Comparison of ENCODE assay signal across 31 cellular contexts in genomic region chr10:131681122-131681521, GRCh38.
"Had no signal": no experiment of that assay in that cellular context is flagged by ENCODE, and none has a peak within 500 bp of the region (broad histone marks: within the 10 kb centered on the region; RNA-seq: fewer than 3 reads in every experiment).

No MANE protein-coding gene starts in this region.

- H3K27me3 ChIP-seq: ascending aorta, body of pancreas had no signal

- H3K9me3 ChIP-seq: ascending aorta, body of pancreas had no signal

- H3K4me1 ChIP-seq: ascending aorta, body of pancreas had no signal

- H3K4me3 ChIP-seq: ascending aorta, body of pancreas, SK-N-MC had no signal

- H3K36me3 Mint-ChIP-seq: T-cell had no signal

- DNase-seq: activated CD4-positive, alpha-beta T cell treated with anti-CD3 and anti-CD28 coated beads for 48 hours; activated CD4-positive, alpha-beta T cell treated with anti-CD3 and anti-CD28 coated beads, Interleukin-2, amount 50 U/mL, for 4 hours; activated CD8-positive, alpha-beta memory T cell treated with anti-CD3 and anti-CD28 coated beads, Interleukin-2, amount 50 U/mL, for 48 hours; activated CD8-positive, alpha-beta T cell treated with anti-CD3 and anti-CD28 coated beads, Interleukin-2, amount 10 ng/mL, durations not matched to agents 7 days and 5 days; activated naive CD4-positive, alpha-beta T cell treated with anti-CD3 and anti-CD28 coated beads, Interleukin-2, amount 50 U/mL, for 16 hours; activated T-cell treated with anti-CD3 and anti-CD28 coated beads, Interleukin-2, amount 50 U/mL, for 1 hour; amniotic stem cell; body of pancreas; Kasumi-1; KBM-7; NCI-H1092; NCI-H1417; NCI-H1694; NCI-H2029; NCI-H2107; NCI-H345; NCI-H510A; NCI-H526 treated with DMSO at 0.1 percent for 48 hours; NCI-H82; NK-92 treated with Interleukin-12 subunit alpha and Interleukin-12 subunit beta, amount 100 ng/mL, for 24 hours; OCI-M1; RPMI8226; T-cell; T-helper 2 cell had no signal

- H3K36me3 ChIP-seq: ascending aorta had no signal

- H3K9me3 Mint-ChIP-seq: central memory CD8-positive, alpha-beta T cell; T-cell had no signal

- H3K27ac ChIP-seq: ascending aorta, body of pancreas, SK-N-MC, VCaP had no signal

- H3K27ac Mint-ChIP-seq: activated CD8-positive, alpha-beta T cell treated with anti-CD3 and anti-CD28 coated beads, Interleukin-2, amount 10 ng/mL, durations not matched to agents 7 days and 5 days; T-cell had no signal

- H3K4me3 Mint-ChIP-seq: activated CD8-positive, alpha-beta T cell treated with anti-CD3 and anti-CD28 coated beads, Interleukin-2, amount 10 ng/mL, durations not matched to agents 7 days and 5 days; central memory CD8-positive, alpha-beta T cell; T-cell had no signal

- H3K4me1 Mint-ChIP-seq: central memory CD8-positive, alpha-beta T cell; T-cell had no signal

- H3K27me3 Mint-ChIP-seq: central memory CD8-positive, alpha-beta T cell had no signal

- ATAC-seq: activated CD4-positive, CD25-positive, alpha-beta regulatory T cell treated with anti-CD3 and anti-CD28 coated beads, Interleukin-2, amount 50 U/mL, for 24 hours; activated CD8-positive, alpha-beta T cell treated with anti-CD3 and anti-CD28 coated beads, Interleukin-2, amount 10 ng/mL, durations not matched to agents 7 days and 5 days; body of pancreas; Panc1; Right ventricle myocardium inferior; T-cell had no signal
